In genomic region chr6:73556796-73557195, GRCh38 we compare ENCODE assay signal across 21 cellular contexts. TPM values are rescaled to one million over a fixed set of nuclear protein-coding genes. Genes with fewer than 3 reads are reported as not detected.
DNase-seq lines count a peak whose midpoint lies in the region; ATAC-seq and TF ChIP-seq lines count a peak whose summit lies in the region.
"Had no signal": no experiment of that assay in that cellular context is flagged by ENCODE, and none has a peak within 500 bp of the region (broad histone marks: within the 10 kb centered on the region; RNA-seq: fewer than 3 reads in every experiment).

No MANE protein-coding gene starts in this region.

- H3K4me1 Mint-ChIP-seq in CD4-positive, alpha-beta T cell (ENCODE audit: low read depth), result no peaks in the 10 kb centered on the region

- H2BK15ac ChIP-seq in neuronal stem cell (ENCODE audit: low read length), result no peak overlapping the region

- POLR2A ChIA-PET in CD4-positive, alpha-beta T cell (lab: Charles Lee), result interaction anchor here (1.1 kb wide), 1 partner anchor 37 kb away, joined by 3 read pairs; no protein-coding TSS in a partner anchor

- H3K4me2 ChIP-seq in neuronal stem cell (ENCODE audit: insufficient read depth, low read length, poor library complexity, severe bottlenecking), result no peak overlapping the region

- no peak overlapping the region for H2AK5ac ChIP-seq in neuronal stem cell (ENCODE audit: low read depth, low read length)

- no peak overlapping the region for H4K8ac ChIP-seq in neuronal stem cell (ENCODE audit: low read depth, low read length)

- no peaks in the 10 kb centered on the region for H3K36me3 Mint-ChIP-seq in CD4-positive, alpha-beta T cell (ENCODE audit: low read depth)
- H3K36me3 Mint-ChIP-seq: CD4-positive, alpha-beta memory T cell; IgD-negative memory B cell had no signal

- no peak overlapping the region for H2BK5ac ChIP-seq in neuronal stem cell (ENCODE audit: low read length)

- no CpG with 5 or more reads among the region's 1 CpG for WGBS in neuronal stem cell (ENCODE audit: extremely low coverage in 2 of 2, insufficient read length in 2 of 2, insufficient replicate concordance in 1 of 2), 2 donors

- H3K36me3 ChIP-seq in neuronal stem cell (replicated peaks in 1 of 2; ENCODE audit: control insufficient read depth in 2 of 2, insufficient read depth in 2 of 2, low read length in 2 of 2), result no peaks in the 10 kb centered on the region
- H3K36me3 ChIP-seq: BE2C, SJCRH30 had no signal

- no peak overlapping the region for H3K23ac ChIP-seq in neuronal stem cell (ENCODE audit: low read depth, low read length, poor library complexity)

- H3K4me3 ChIP-seq in neuronal stem cell (ENCODE audit: low read length in 2 of 2), result no peak overlapping the region
- no peak overlapping the region for H3K4me3 ChIP-seq in foreskin fibroblast (ENCODE audit: low read depth in 1 of 2, low read length in 2 of 2)
- H3K4me3 ChIP-seq: SJCRH30 had no signal

- H4K91ac ChIP-seq in neuronal stem cell (ENCODE audit: low read depth, low read length, poor library complexity), result no peak overlapping the region

- H3K4ac ChIP-seq in neuronal stem cell (ENCODE audit: low read length), result no peak overlapping the region

- intact Hi-C loops in CD4-positive, alpha-beta T cell (cut with DNase I, micrococcal nuclease), result no loop called here

- H3K27ac Mint-ChIP-seq in CD4-positive, alpha-beta T cell, result no peak overlapping the region
- H3K27ac Mint-ChIP-seq: IgD-negative memory B cell had no signal

- CTCF ChIA-PET in CD4-positive, alpha-beta T cell (lab: Charles Lee), result no interaction called here

- no peaks in the 10 kb centered on the region for H3K27me3 Mint-ChIP-seq in CD4-positive, alpha-beta T cell
- H3K27me3 Mint-ChIP-seq: CD4-positive, alpha-beta memory T cell; IgD-negative memory B cell had no signal

- H3K79me1 ChIP-seq in neuronal stem cell (ENCODE audit: low read depth, low read length), result no peaks in the 10 kb centered on the region

- no peak for ATAC-seq in CD4-positive, alpha-beta T cell (ENCODE audit: poor library complexity)
- ATAC-seq in GM21447 (IDR thresholded peaks at IDR 0.05; ENCODE audit: unreplicated experiment), result no peak

- H3K14ac ChIP-seq in neuronal stem cell (ENCODE audit: low read length), result no peak overlapping the region

- H3K27ac ChIP-seq in neuronal stem cell (replicated peaks; ENCODE audit: low read length), result peak overlapping the region; percentile 28
- H3K27ac ChIP-seq in CD4-positive, alpha-beta T cell (ENCODE audit: low read depth, low read length), result no peak overlapping the region
- H3K27ac ChIP-seq: RWPE1, SJCRH30 had no signal

- H3K27me3 ChIP-seq in neuronal stem cell (ENCODE audit: control insufficient read depth in 3 of 3, insufficient read depth in 3 of 3, low read depth in 1 of 3, low read length in 3 of 3), result no peaks in the 10 kb centered on the region
- no peaks in the 10 kb centered on the region for H3K27me3 ChIP-seq in CD4-positive, alpha-beta T cell (ENCODE audit: control insufficient read depth, insufficient read depth, low read length)
- H3K27me3 ChIP-seq: BE2C, SJCRH30 had no signal

- H3K4me3 Mint-ChIP-seq in CD4-positive, alpha-beta T cell, result no peak overlapping the region
- H3K4me3 Mint-ChIP-seq: CD4-positive, alpha-beta memory T cell; H9; IgD-negative memory B cell had no signal

- H2BK120ac ChIP-seq in neuronal stem cell (ENCODE audit: low read depth, low read length), result no peak overlapping the region

- TF ChIP-seq CTCF in CD4-positive, alpha-beta T cell (IDR thresholded peaks at IDR 0.05), result no peak
- no peak for TF ChIP-seq CTCF in foreskin fibroblast (IDR thresholded peaks at IDR 0.05; ENCODE audit: low read depth, low read length)

- in situ Hi-C loops in SK-MEL-5 (cut with HindIII; ENCODE audit: low pct_unique_long_range_greater_than_20kb, low sequenced_read_pairs), result no loop called here

- H3K9ac ChIP-seq in neuronal stem cell (ENCODE audit: low read depth, low read length, poor library complexity), result no peak overlapping the region

- peak; percentile 92 for DNase-seq in SK-MEL-5 (ENCODE audit: low read depth, low spot score)
- DNase-seq in globus pallidus (ENCODE audit: low spot score), result peak; percentile 60
- no peak for DNase-seq in neuronal stem cell (ENCODE audit: low spot score)
- peak; percentile 48 for DNase-seq in superior temporal gyrus (ENCODE audit: extremely low spot score)
- DNase-seq in CD4-positive, alpha-beta T cell, result no peak
- DNase-seq in DMS79 treated with DMSO at 0.1 percent for 48 hours (lab: John Stamatoyannopoulos, UW), result no peak
- DNase-seq in foreskin fibroblast, result no peak
- DNase-seq: BE2C; CD4-positive, alpha-beta memory T cell; DMS79; H9; NCI-H1105 treated with DMSO at 0.1 percent for 48 hours; NCI-H187; NCI-H446; NCI-H69; NK-92 treated with Interleukin-12 subunit alpha and Interleukin-12 subunit beta, amount 100 ng/mL, for 24 hours; OCI-M1 had no signal

- no peak overlapping the region for H2BK12ac ChIP-seq in neuronal stem cell (ENCODE audit: low read length)

- peak overlapping the region; percentile 39 for H2AFZ ChIP-seq in neuronal stem cell (ENCODE audit: low read length)

- H3K9me3 Mint-ChIP-seq in CD4-positive, alpha-beta T cell, result no peaks in the 10 kb centered on the region
- H3K9me3 Mint-ChIP-seq: CD4-positive, alpha-beta memory T cell; H9; IgD-negative memory B cell had no signal

- H3K4me1 ChIP-seq in neuronal stem cell (ENCODE audit: control insufficient read depth in 2 of 2, insufficient read depth in 1 of 2, low read depth in 1 of 2, low read length in 2 of 2), result peaks cover 15 to 22% of the 10 kb centered on the region in 2 donors
- H3K4me1 ChIP-seq: BE2C, SJCRH30 had no signal

- no peaks in the 10 kb centered on the region for H3K9me3 ChIP-seq in neuronal stem cell (replicated peaks in 1 of 2; ENCODE audit: control insufficient read depth in 2 of 2, insufficient read depth in 1 of 2, low read depth in 1 of 2, low read length in 2 of 2)
- H3K9me3 ChIP-seq in CD4-positive, alpha-beta T cell (ENCODE audit: control insufficient read depth, low read length), result no peaks in the 10 kb centered on the region
- H3K9me3 ChIP-seq: BE2C, SJCRH30 had no signal

- no peak overlapping the region for H3K18ac ChIP-seq in neuronal stem cell (ENCODE audit: low read length)

RNA-seq across cellular contexts. Expression of gene EEF1A1, which starts 36.0 kb away (rescaled TPM):
- total RNA-seq in SK-MEL-5 (2014; rRNA removed; shearing (Covaris generic)), result 12,462 and 13,460 TPM in 2 replicates
- 6,382 and 7,113 TPM in 2 replicates for polyA plus RNA-seq in SK-MEL-5 (2015; cell fraction: cytosol; rRNA removed)
- polyA plus RNA-seq in SK-MEL-5 (2015; cell fraction: nucleus; rRNA removed), result 2,226 and 2,666 TPM in 2 replicates
- 20,572 TPM for polyA plus RNA-seq in neuronal stem cell (2013, experiment 1 of 2)
- polyA plus RNA-seq in neuronal stem cell (2013, experiment 2 of 2), result 20,834 TPM
- total RNA-seq in CD4-positive, alpha-beta T cell, result over 10,000 TPM; 15,669 to 16,465 TPM

Comparison
In these comparisons a context has a peak if more than half of its experiments do, and no peak if none do; other contexts are left out.
1. DNase-seq: peak in SK-MEL-5 (single experiment), globus pallidus (single experiment) and superior temporal gyrus (single experiment); none in neuronal stem cell (single experiment), CD4-positive, alpha-beta T cell (0 of 10), DMS79 treated with DMSO at 0.1 percent for 48 hours (single experiment) and foreskin fibroblast (0 of 2).